8 cellular contexts compared by ENCODE assay signal in genomic region chr22:46071451-46072029, GRCh38.
A peak's percentile ranks its signal among the peaks of the same experiment; 100 is the strongest.
DNase-seq lines count a peak whose midpoint lies in the region; ATAC-seq and TF ChIP-seq lines count a peak whose summit lies in the region.

No MANE protein-coding gene starts in this region.

- peak overlapping the region; percentile 94 to 99 (median 97) for H3K27ac ChIP-seq in upper lobe of left lung

- ATAC-seq in activated naive CD4-positive, alpha-beta T cell treated with anti-CD3 and anti-CD28 coated beads, Interleukin-2, amount 50 U/mL, for 72 hours, result peak; percentile 13 to 14
- ATAC-seq in upper lobe of left lung (ENCODE audit: low FRiP score in 2 of 2), result peak in 1 of 2 donors; percentile 61
- no peak for ATAC-seq in HG02571 (IDR thresholded peaks at IDR 0.05; ENCODE audit: unreplicated experiment)

- TF ChIP-seq CTCF in glutamatergic neuron (IDR thresholded peaks at IDR 0.05; ENCODE audit: partially characterized antibody, unreplicated experiment) (no peak), upper lobe of left lung (IDR thresholded peaks at IDR 0.05) (no peak)

- H3K27ac Mint-ChIP-seq in activated naive CD4-positive, alpha-beta T cell treated with anti-CD3 and anti-CD28 coated beads, Interleukin-2, amount 50 U/mL, for 72 hours, result peak overlapping the region; percentile 68 to 75
- H3K27ac Mint-ChIP-seq in glutamatergic neuron (ENCODE audit: unreplicated experiment), result no peak overlapping the region

- H3K27me3 Mint-ChIP-seq in glutamatergic neuron (ENCODE audit: unreplicated experiment), result peaks cover 15% of the 10 kb centered on the region

- no peaks in the 10 kb centered on the region for H3K9me3 ChIP-seq in upper lobe of left lung

- no peaks in the 10 kb centered on the region for H3K27me3 ChIP-seq in upper lobe of left lung

- DNase-seq in DMS53 treated with DMSO at 0.1 percent for 48 hours (lab: John Stamatoyannopoulos, UW; ENCODE audit: unreplicated experiment) (peak; percentile 32), HT1080 (ENCODE audit: low read depth) (peak; percentile 91), RKO (ENCODE audit: low spot score) (peak; percentile 86), glutamatergic neuron (peak; percentile 43), nucleus accumbens (lab: John Stamatoyannopoulos, UW) (peak in 54 of 56 donors; percentile 55 to 98 (median 89)), upper lobe of left lung (peak; percentile 85 to 94)
- DNase-seq in activated naive CD4-positive, alpha-beta T cell treated with anti-CD3 and anti-CD28 coated beads, Interleukin-2, amount 50 U/mL, for 72 hours (ENCODE audit: low spot score in 2 of 2), result peak; percentile 60 to 70

- peaks cover 0 to 13% (median 0%) of the 10 kb centered on the region in 4 donors for H3K36me3 ChIP-seq in upper lobe of left lung

- H3K4me3 ChIP-seq in upper lobe of left lung, result peak overlapping the region; percentile 55 to 89 (median 75)

- whole genome bisulfite sequencing in upper lobe of left lung, 2 donors, result 1% methylated on average over 25 of the region's 98 CpGs; no CpG with 5 or more reads in 1 of the 2 donors

- peaks cover 1% of the 10 kb centered on the region for H3K4me1 Mint-ChIP-seq in glutamatergic neuron (ENCODE audit: low read depth, unreplicated experiment)

- H3K4me1 ChIP-seq in upper lobe of left lung, result peaks cover 29 to 61% (median 48%) of the 10 kb centered on the region in 4 donors

- peaks cover 0 to 15% of the 10 kb centered on the region in 2 donors for H3K36me3 Mint-ChIP-seq in activated naive CD4-positive, alpha-beta T cell treated with anti-CD3 and anti-CD28 coated beads, Interleukin-2, amount 50 U/mL, for 72 hours
- no peaks in the 10 kb centered on the region for H3K36me3 Mint-ChIP-seq in glutamatergic neuron (ENCODE audit: unreplicated experiment)

- TF ChIP-seq POLR2A in upper lobe of left lung (IDR thresholded peaks at IDR 0.05), result peak in 3 of 4 donors; percentile 52 to 72 (median 70)

- H3K9me3 Mint-ChIP-seq in activated naive CD4-positive, alpha-beta T cell treated with anti-CD3 and anti-CD28 coated beads, Interleukin-2, amount 50 U/mL, for 72 hours, result no peaks in the 10 kb centered on the region
- H3K9me3 Mint-ChIP-seq in glutamatergic neuron (ENCODE audit: unreplicated experiment), result peaks cover 6% of the 10 kb centered on the region

- TF ChIP-seq EP300 in upper lobe of left lung (IDR thresholded peaks at IDR 0.05), result peak in 2 of 4 donors; percentile 11 to 40

- no peak overlapping the region for H3K4me3 Mint-ChIP-seq in glutamatergic neuron (ENCODE audit: unreplicated experiment)

Comparison
In these comparisons a context has a peak if more than half of its experiments do, and no peak if none do; other contexts are left out.
1. DNase-seq: peak in every context shown above with its lines; median percentile 91 in HT1080; 90 in upper lobe of left lung; 89 in nucleus accumbens; 86 in RKO; 65 in activated naive CD4-positive, alpha-beta T cell treated with anti-CD3 and anti-CD28 coated beads, Interleukin-2, amount 50 U/mL, for 72 hours; 43 in glutamatergic neuron; 32 in DMS53 treated with DMSO at 0.1 percent for 48 hours.